ENCODE assay signal across 35 cellular contexts in genomic region chr16:82008957-82009592, GRCh38. TPM values are rescaled to one million over a fixed set of nuclear protein-coding genes. Genes with fewer than 3 reads are reported as not detected.
"Had no signal": no experiment of that assay in that cellular context is flagged by ENCODE, and none has a peak within 500 bp of the region (broad histone marks: within the 10 kb centered on the region; RNA-seq: fewer than 3 reads in every experiment).

No MANE protein-coding gene starts in this region.

- DNase-seq: activated CD4-positive, alpha-beta T cell treated with anti-CD3 and anti-CD28 coated beads, Interleukin-2, amount 10 ng/mL, durations not matched to agents 24 days and 14 days; activated naive CD4-positive, alpha-beta T cell; activated T-cell treated with anti-CD3 and anti-CD28 coated beads, Interleukin-2, amount 50 U/mL, for 4 hours; adrenal gland; cerebellar nuclear complex; colonic mucosa; effector CD8-positive, alpha-beta T cell; esophagus squamous epithelium; glutamatergic neuron; islet precursor cell; left ventricle myocardium inferior; mucosa of descending colon; nephron progenitor cell; ovary; retina; sigmoid colon; small intestine; stimulated activated CD4-positive, alpha-beta T cell treated with anti-CD3 and anti-CD28 coated beads, Interleukin-4, amount 100 ng/mL, for 4 hours; stimulated activated CD8-positive, alpha-beta memory T cell treated with anti-CD3 and anti-CD28 coated beads, Interleukin-4, amount 100 ng/mL, for 48 hours; substantia nigra; T-cell; upper lobe of right lung had no signal

- H3K4me3 Mint-ChIP-seq: activated CD4-positive, alpha-beta memory T cell treated with anti-CD3 and anti-CD28 coated beads for 36 hours; activated CD4-positive, alpha-beta T cell treated with anti-CD3 and anti-CD28 coated beads, Interleukin-2, amount 10 ng/mL, durations not matched to agents 24 days and 14 days; activated T-cell treated with anti-CD3 and anti-CD28 coated beads, Interleukin-2, amount 50 U/mL, for 4 hours; brain; nephron progenitor cell; stimulated activated memory B cell treated with anti-CD40 and anti-IgM and Interleukin-4, amounts not matched to agents 10 μg/mL and 1 μg/mL and 100 μg/mL, for 72 hours; stimulated activated naive CD8-positive, alpha-beta T cell treated with anti-CD3 and anti-CD28 coated beads, Interleukin-15, amount 100 ng/mL, for 72 hours had no signal

- H3K27me3 Mint-ChIP-seq: activated CD4-positive, alpha-beta memory T cell treated with anti-CD3 and anti-CD28 coated beads for 36 hours; progenitor cell of endocrine pancreas; stimulated activated memory B cell treated with anti-CD40 and anti-IgM and Interleukin-4, amounts not matched to agents 10 μg/mL and 1 μg/mL and 100 μg/mL, for 72 hours; stimulated activated naive CD8-positive, alpha-beta T cell treated with anti-CD3 and anti-CD28 coated beads, Interleukin-15, amount 100 ng/mL, for 72 hours had no signal

- H3K27ac Mint-ChIP-seq: activated CD4-positive, alpha-beta memory T cell treated with anti-CD3 and anti-CD28 coated beads for 36 hours; activated CD4-positive, alpha-beta T cell treated with anti-CD3 and anti-CD28 coated beads, Interleukin-2, amount 10 ng/mL, durations not matched to agents 24 days and 14 days; brain; nephron progenitor cell; progenitor cell of endocrine pancreas; stimulated activated memory B cell treated with anti-CD40 and anti-IgM and Interleukin-4, amounts not matched to agents 10 μg/mL and 1 μg/mL and 100 μg/mL, for 72 hours; stimulated activated naive CD8-positive, alpha-beta T cell treated with anti-CD3 and anti-CD28 coated beads, Interleukin-15, amount 100 ng/mL, for 72 hours; T-cell had no signal

- H3K4me3 ChIP-seq: adrenal gland, ascending aorta, cardiac muscle cell, colonic mucosa, esophagus squamous epithelium, left ventricle myocardium inferior, lung, mucosa of descending colon, ovary, sigmoid colon, upper lobe of right lung had no signal

- FAIRE-seq: endometrium, frontal cortex, small intestine had no signal

- H3K4me1 Mint-ChIP-seq: brain, nephron progenitor cell had no signal

- ATAC-seq: mucosa of descending colon; stimulated activated memory B cell treated with anti-CD40 and anti-IgM and Interleukin-4, amounts not matched to agents 10 μg/mL and 1 μg/mL and 100 μg/mL, for 72 hours; stimulated activated naive CD8-positive, alpha-beta T cell treated with anti-CD3 and anti-CD28 coated beads, Interleukin-15, amount 100 ng/mL, for 72 hours; T-cell; upper lobe of right lung had no signal

- H3K27ac ChIP-seq: adrenal gland, ascending aorta, cardiac muscle cell, colonic mucosa, epithelial cell of prostate, esophagus squamous epithelium, left ventricle myocardium inferior, neutrophil, ovary, sigmoid colon, upper lobe of right lung had no signal

- H3K4me1 ChIP-seq: adrenal gland, ascending aorta, colonic mucosa, sigmoid colon, upper lobe of right lung had no signal

- H3K36me3 Mint-ChIP-seq: brain had no signal

- H3K27me3 ChIP-seq: ascending aorta, cardiac muscle cell, colonic mucosa, ovary, sigmoid colon, upper lobe of right lung had no signal

- H3K36me3 ChIP-seq: adrenal gland, ascending aorta, cardiac muscle cell, colonic mucosa, left ventricle myocardium inferior, neutrophil, ovary, sigmoid colon, upper lobe of right lung had no signal

- H3K9me3 ChIP-seq: adrenal gland, ascending aorta, colonic mucosa, sigmoid colon had no signal

RNA-seq across cellular contexts. Expression of gene SDR42E1, which starts 2.2 kb away (rescaled TPM):
- polyA plus RNA-seq: cardiac muscle cell had no signal

RNA-seq across cellular contexts. Expression of gene HSD17B2, which starts 26.0 kb away (rescaled TPM):
- total RNA-seq: activated CD4-positive, alpha-beta memory T cell treated with anti-CD3 and anti-CD28 coated beads for 36 hours; activated CD4-positive, alpha-beta T cell treated with anti-CD3 and anti-CD28 coated beads, Interleukin-2, amount 10 ng/mL, durations not matched to agents 24 days and 14 days; activated naive CD4-positive, alpha-beta T cell treated with anti-CD3 and anti-CD28 coated beads, Interleukin-2, amount 50 U/mL, for 72 hours; activated T-cell treated with anti-CD3 and anti-CD28 coated beads, Interleukin-2, amount 50 U/mL, for 4 hours; adrenal gland; ascending aorta; cardiac muscle cell; left ventricle myocardium inferior; sigmoid colon; T-cell had no signal
- polyA plus RNA-seq: cardiac muscle cell had no signal
